9 cellular contexts compared by ENCODE assay signal in the genomic region with DNA sequence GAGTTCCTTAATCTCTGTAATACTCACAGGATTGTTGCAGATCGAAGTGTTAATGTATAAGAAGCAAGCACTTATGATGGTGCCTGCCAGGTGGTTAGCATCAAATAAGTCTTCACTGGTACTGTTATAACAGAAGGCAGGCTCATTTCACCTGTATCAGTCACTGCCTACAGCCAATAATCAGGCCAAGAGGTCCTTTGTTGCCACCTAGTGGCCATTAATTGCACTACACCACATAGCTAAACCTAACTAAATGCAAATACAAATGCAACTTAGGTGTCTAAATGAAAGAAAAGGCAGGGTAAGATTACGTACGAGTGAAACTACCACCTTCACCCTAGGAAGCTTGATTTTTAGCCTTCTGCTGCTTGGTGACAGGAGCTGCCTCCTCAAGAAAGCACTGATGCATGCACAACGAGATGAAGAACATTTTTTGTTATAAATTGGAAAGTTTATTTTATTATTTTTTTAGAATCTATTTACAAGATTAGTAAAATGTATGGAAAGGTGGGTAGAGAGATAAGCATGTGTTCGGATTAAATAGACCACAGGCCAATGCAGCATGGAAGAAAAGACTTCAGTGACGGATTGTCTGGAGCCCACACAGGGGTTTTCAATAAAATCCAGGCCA.
A peak's percentile ranks its signal among the peaks of the same experiment; 100 is the strongest.
DNase-seq lines count a peak whose midpoint lies in the region; ATAC-seq and TF ChIP-seq lines count a peak whose summit lies in the region.
"Had no signal": no experiment of that assay in that cellular context is flagged by ENCODE, and none has a peak within 500 bp of the region (broad histone marks: within the 10 kb centered on the region; RNA-seq: fewer than 3 reads in every experiment).

No MANE protein-coding gene starts in this region.

- no peaks in the 10 kb centered on the region for H3K9me3 Mint-ChIP-seq in activated CD8-positive, alpha-beta T cell treated with anti-CD3 and anti-CD28 coated beads for 36 hours
- H3K9me3 Mint-ChIP-seq: activated naive CD4-positive, alpha-beta T cell treated with anti-CD3 and anti-CD28 coated beads, Interleukin-2, amount 50 U/mL, for 24 hours had no signal

- H2BK5ac ChIP-seq in neuronal stem cell (ENCODE audit: low read length), result no peak overlapping the region

- peaks cover 2% of the 10 kb centered on the region for H3K27me3 Mint-ChIP-seq in activated CD8-positive, alpha-beta T cell treated with anti-CD3 and anti-CD28 coated beads for 36 hours
- H3K27me3 Mint-ChIP-seq: activated naive CD4-positive, alpha-beta T cell treated with anti-CD3 and anti-CD28 coated beads, Interleukin-2, amount 50 U/mL, for 24 hours had no signal

- no peaks in the 10 kb centered on the region for H3K36me3 ChIP-seq in neuronal stem cell (replicated peaks in 1 of 2; ENCODE audit: control insufficient read depth in 2 of 2, insufficient read depth in 2 of 2, low read length in 2 of 2)

- H3K27ac Mint-ChIP-seq in activated CD8-positive, alpha-beta T cell treated with anti-CD3 and anti-CD28 coated beads for 36 hours, result no peak overlapping the region
- H3K27ac Mint-ChIP-seq: activated naive CD4-positive, alpha-beta T cell treated with anti-CD3 and anti-CD28 coated beads, Interleukin-2, amount 50 U/mL, for 24 hours had no signal

- H3K23ac ChIP-seq in neuronal stem cell (ENCODE audit: low read depth, low read length, poor library complexity), result no peak overlapping the region

- no peaks in the 10 kb centered on the region for H3K79me1 ChIP-seq in neuronal stem cell (ENCODE audit: low read depth, low read length)

- no peak overlapping the region for H3K27ac ChIP-seq in neuronal stem cell (replicated peaks; ENCODE audit: low read length)

- CTCF ChIA-PET in activated CD8-positive, alpha-beta T cell treated with anti-CD3 and anti-CD28 coated beads for 36 hours (lab: Charles Lee), result interaction anchor here (0.7 to 3.0 kb wide), 26 partner anchors 10 to 598 kb away, joined by 3 to 25 read pairs (median 4); no protein-coding TSS in a partner anchor

- no peak overlapping the region for H3K14ac ChIP-seq in neuronal stem cell (ENCODE audit: low read length)

- POLR2A ChIA-PET in activated CD8-positive, alpha-beta T cell treated with anti-CD3 and anti-CD28 coated beads for 36 hours (lab: Charles Lee), result no interaction called here

- H3K4me3 ChIP-seq in fibroblast of mammary gland (ENCODE audit: control insufficient read depth, low read depth, low read length) (no peak overlapping the region), neuronal stem cell (ENCODE audit: low read length in 2 of 2) (no peak overlapping the region)

- no peak overlapping the region for H3K4ac ChIP-seq in neuronal stem cell (ENCODE audit: low read length)

- ATAC-seq in GM19455 (IDR thresholded peaks at IDR 0.05; ENCODE audit: unreplicated experiment) (peak; percentile 92), HG03520 (IDR thresholded peaks at IDR 0.05; ENCODE audit: unreplicated experiment) (peak; percentile 80)
- peak; percentile 73 for ATAC-seq in activated CD8-positive, alpha-beta T cell treated with anti-CD3 and anti-CD28 coated beads for 36 hours

- no peak overlapping the region for H2BK120ac ChIP-seq in neuronal stem cell (ENCODE audit: low read depth, low read length)

- H4K8ac ChIP-seq in neuronal stem cell (ENCODE audit: low read depth, low read length), result no peak overlapping the region

- no peak overlapping the region for H3K18ac ChIP-seq in neuronal stem cell (ENCODE audit: low read length)

- H2BK12ac ChIP-seq in neuronal stem cell (ENCODE audit: low read length), result no peak overlapping the region

- no peak overlapping the region for H2BK15ac ChIP-seq in neuronal stem cell (ENCODE audit: low read length)

- no peaks in the 10 kb centered on the region for H3K4me1 Mint-ChIP-seq in activated CD8-positive, alpha-beta T cell treated with anti-CD3 and anti-CD28 coated beads for 36 hours (ENCODE audit: low read depth)
- H3K4me1 Mint-ChIP-seq: activated naive CD4-positive, alpha-beta T cell treated with anti-CD3 and anti-CD28 coated beads, Interleukin-2, amount 50 U/mL, for 24 hours had no signal

- H3K27me3 ChIP-seq in neuronal stem cell (ENCODE audit: control insufficient read depth in 3 of 3, insufficient read depth in 3 of 3, low read depth in 1 of 3, low read length in 3 of 3), result no peaks in the 10 kb centered on the region

- H3K9me3 ChIP-seq in neuronal stem cell (replicated peaks in 1 of 2; ENCODE audit: control insufficient read depth in 2 of 2, insufficient read depth in 1 of 2, low read depth in 1 of 2, low read length in 2 of 2), result no peaks in the 10 kb centered on the region

- WGBS in neuronal stem cell (ENCODE audit: extremely low coverage in 2 of 2, insufficient read length in 2 of 2, insufficient replicate concordance in 1 of 2), 2 donors, result no CpG with 5 or more reads among the region's 6 CpGs

- no peak overlapping the region for H2AFZ ChIP-seq in neuronal stem cell (ENCODE audit: low read length)

- H3K4me1 ChIP-seq in neuronal stem cell (ENCODE audit: control insufficient read depth in 2 of 2, insufficient read depth in 1 of 2, low read depth in 1 of 2, low read length in 2 of 2), result peaks cover 0 to 2% of the 10 kb centered on the region in 2 donors

- TF ChIP-seq CTCF in activated CD8-positive, alpha-beta T cell treated with anti-CD3 and anti-CD28 coated beads for 36 hours (IDR thresholded peaks at IDR 0.05), result peak; percentile 84
- TF ChIP-seq CTCF in fibroblast of mammary gland (conservative IDR thresholded peaks at IDR 0.05; ENCODE audit: control insufficient read depth, insufficient read depth, low read depth, low read length), result peak; percentile 88

- H3K4me3 Mint-ChIP-seq in activated CD8-positive, alpha-beta T cell treated with anti-CD3 and anti-CD28 coated beads for 36 hours, result no peak overlapping the region
- H3K4me3 Mint-ChIP-seq: activated naive CD4-positive, alpha-beta T cell treated with anti-CD3 and anti-CD28 coated beads, Interleukin-2, amount 50 U/mL, for 24 hours had no signal

- H4K91ac ChIP-seq in neuronal stem cell (ENCODE audit: low read depth, low read length, poor library complexity), result no peak overlapping the region

- H3K4me2 ChIP-seq in neuronal stem cell (ENCODE audit: insufficient read depth, low read length, poor library complexity, severe bottlenecking), result no peak overlapping the region

- peak; percentile 92 for DNase-seq in DMS153 treated with DMSO at 0.1 percent for 48 hours (lab: John Stamatoyannopoulos, UW; ENCODE audit: unreplicated experiment)
- peak; percentile 59 for DNase-seq in NCI-H460 (ENCODE audit: extremely low read depth, low read depth)
- DNase-seq in activated CD8-positive, alpha-beta T cell treated with anti-CD3 and anti-CD28 coated beads for 36 hours, result peak; percentile 70
- DNase-seq in fibroblast of mammary gland (ENCODE audit: low read depth), result peak; percentile 64
- DNase-seq in neuronal stem cell (ENCODE audit: low spot score), result peak; percentile 74
- DNase-seq in 8988T, result no peak

- intact Hi-C loops in activated CD8-positive, alpha-beta T cell treated with anti-CD3 and anti-CD28 coated beads for 36 hours (cut with micrococcal nuclease), result no loop called here

- no peak overlapping the region for H2AK5ac ChIP-seq in neuronal stem cell (ENCODE audit: low read depth, low read length)

- H3K36me3 Mint-ChIP-seq in activated CD8-positive, alpha-beta T cell treated with anti-CD3 and anti-CD28 coated beads for 36 hours (ENCODE audit: low read depth), result no peaks in the 10 kb centered on the region
- H3K36me3 Mint-ChIP-seq: activated naive CD4-positive, alpha-beta T cell treated with anti-CD3 and anti-CD28 coated beads, Interleukin-2, amount 50 U/mL, for 24 hours had no signal

- no peak overlapping the region for H3K9ac ChIP-seq in neuronal stem cell (ENCODE audit: low read depth, low read length, poor library complexity)
